ENCODE assay signal across 3 cellular contexts in genomic region chr1:107231291-107231690, GRCh38.
"Had no signal": no experiment of that assay in that cellular context is flagged by ENCODE, and none has a peak within 500 bp of the region (broad histone marks: within the 10 kb centered on the region; RNA-seq: fewer than 3 reads in every experiment).

No MANE protein-coding gene starts in this region.

- DNase-seq: GDM1, GF-D8 had no signal

- H3K4me3 ChIP-seq: GM12878 had no signal
